11 cellular contexts compared by ENCODE assay signal in genomic region chr7:131284702-131285419, GRCh38. TPM values are rescaled to one million over a fixed set of nuclear protein-coding genes. Genes with fewer than 3 reads are reported as not detected.
DNase-seq lines count a peak whose midpoint lies in the region; ATAC-seq and TF ChIP-seq lines count a peak whose summit lies in the region.
"Had no signal": no experiment of that assay in that cellular context is flagged by ENCODE, and none has a peak within 500 bp of the region (broad histone marks: within the 10 kb centered on the region; RNA-seq: fewer than 3 reads in every experiment).

No MANE protein-coding gene starts in this region.

- ATAC-seq in activated CD8-positive, alpha-beta T cell treated with anti-CD3 and anti-CD28 coated beads, Interleukin-2, amount 10 ng/mL, durations not matched to agents 7 days and 5 days, result no peak

- peaks cover 6% of the 10 kb centered on the region for H3K9me3 Mint-ChIP-seq in activated CD8-positive, alpha-beta T cell treated with anti-CD3 and anti-CD28 coated beads, Interleukin-2, amount 10 ng/mL, durations not matched to agents 7 days and 5 days (ENCODE audit: insufficient read depth)

- H3K4me1 ChIP-seq in adrenal gland (replicated peaks in 1 of 2) (peaks cover 6 to 20% of the 10 kb centered on the region in 2 donors), prostate gland (replicated peaks) (peaks cover 21% of the 10 kb centered on the region)
- H3K4me1 ChIP-seq: spleen had no signal

- peak in 1 of 7 donors; percentile 62 for DNase-seq in adrenal gland
- DNase-seq in head of caudate nucleus, result peak in 25 of 42 donors; percentile 4 to 64 (median 37)
- DNase-seq in prostate gland (ENCODE audit: low spot score), result peak; percentile 94
- no peak for DNase-seq in NCI-H226
- no peak for DNase-seq in epidermal melanocyte (ENCODE audit: insufficient read length, low spot score)
- DNase-seq in activated CD8-positive, alpha-beta T cell treated with anti-CD3 and anti-CD28 coated beads, Interleukin-2, amount 10 ng/mL, durations not matched to agents 7 days and 5 days, result no peak
- DNase-seq in NCI-H748 treated with DMSO at 0.1 percent for 48 hours (lab: John Stamatoyannopoulos, UW), result no peak
- DNase-seq: activated T-cell treated with anti-CD3 and anti-CD28 coated beads, Interleukin-2, amount 50 U/mL, for 24 hours; CD4-positive, alpha-beta memory T cell; spleen had no signal

- H3K27ac ChIP-seq in C4-2B, result peak overlapping the region; percentile 70
- peak overlapping the region in 3 of 5 donors; percentile 12 to 60 (median 18) for H3K27ac ChIP-seq in adrenal gland
- peak overlapping the region; percentile 93 to 94 for H3K27ac ChIP-seq in prostate gland
- H3K27ac ChIP-seq: spleen had no signal

- POLR2A ChIA-PET in activated CD8-positive, alpha-beta T cell treated with anti-CD3 and anti-CD28 coated beads, Interleukin-2, amount 10 ng/mL, durations not matched to agents 7 days and 5 days (lab: Charles Lee), result no interaction called here

- no peaks in the 10 kb centered on the region for H3K27me3 Mint-ChIP-seq in activated CD8-positive, alpha-beta T cell treated with anti-CD3 and anti-CD28 coated beads, Interleukin-2, amount 10 ng/mL, durations not matched to agents 7 days and 5 days (ENCODE audit: low read depth)
- H3K27me3 Mint-ChIP-seq: activated T-cell treated with anti-CD3 and anti-CD28 coated beads, Interleukin-2, amount 50 U/mL, for 24 hours; CD4-positive, alpha-beta memory T cell had no signal

- intact Hi-C loops in adrenal gland (cut with DNase I), result no loop called here
- intact Hi-C loops in head of caudate nucleus (cut with DNase I), result no loop called here
- intact Hi-C loops in prostate gland (cut with DNase I), result loop anchor here (5.0 kb wide), 2 partner anchors 178 to 388 kb away; no protein-coding TSS in a partner anchor

- no peak overlapping the region for H3K4me3 Mint-ChIP-seq in activated CD8-positive, alpha-beta T cell treated with anti-CD3 and anti-CD28 coated beads, Interleukin-2, amount 10 ng/mL, durations not matched to agents 7 days and 5 days
- H3K4me3 Mint-ChIP-seq: activated T-cell treated with anti-CD3 and anti-CD28 coated beads, Interleukin-2, amount 50 U/mL, for 24 hours; CD4-positive, alpha-beta memory T cell had no signal

- 77 to 91% (median 81%) methylated on average over 13 of the region's 13 CpGs for WGBS in adrenal gland, 4 donors
- 27% methylated on average over 13 of the region's 13 CpGs for WGBS in prostate gland

- H3K27me3 ChIP-seq in adrenal gland (no peaks in the 10 kb centered on the region), prostate gland (replicated peaks; ENCODE audit: insufficient read depth) (no peaks in the 10 kb centered on the region)
- H3K27me3 ChIP-seq: spleen had no signal

- H3K36me3 ChIP-seq in adrenal gland (replicated peaks in 1 of 2), result no peaks in the 10 kb centered on the region
- H3K36me3 ChIP-seq in prostate gland, result no peaks in the 10 kb centered on the region
- H3K36me3 ChIP-seq: spleen had no signal

- CTCF ChIA-PET in activated CD8-positive, alpha-beta T cell treated with anti-CD3 and anti-CD28 coated beads, Interleukin-2, amount 10 ng/mL, durations not matched to agents 7 days and 5 days (lab: Charles Lee), result no interaction called here

- H3K27ac Mint-ChIP-seq in activated CD8-positive, alpha-beta T cell treated with anti-CD3 and anti-CD28 coated beads, Interleukin-2, amount 10 ng/mL, durations not matched to agents 7 days and 5 days, result no peak overlapping the region
- H3K27ac Mint-ChIP-seq: activated T-cell treated with anti-CD3 and anti-CD28 coated beads, Interleukin-2, amount 50 U/mL, for 24 hours; CD4-positive, alpha-beta memory T cell had no signal

- TF ChIP-seq POLR2A in adrenal gland (IDR thresholded peaks at IDR 0.05) (no peak), prostate gland (IDR thresholded peaks at IDR 0.05) (peak; percentile 17)

- H3K9me3 ChIP-seq in adrenal gland (replicated peaks in 1 of 3), result no peaks in the 10 kb centered on the region
- no peaks in the 10 kb centered on the region for H3K9me3 ChIP-seq in prostate gland

- H3K4me3 ChIP-seq in adrenal gland (no peak overlapping the region), prostate gland (no peak overlapping the region)
- H3K4me3 ChIP-seq: spleen had no signal

- H3K4me1 Mint-ChIP-seq in activated CD8-positive, alpha-beta T cell treated with anti-CD3 and anti-CD28 coated beads, Interleukin-2, amount 10 ng/mL, durations not matched to agents 7 days and 5 days (ENCODE audit: low read depth), result no peaks in the 10 kb centered on the region
- H3K4me1 Mint-ChIP-seq: CD4-positive, alpha-beta memory T cell had no signal

- no peak; the same call in 1 of the 2 replicates for TF ChIP-seq CTCF in C4-2B (conservative IDR thresholded peaks at IDR 0.05)
- no peak for TF ChIP-seq CTCF in adrenal gland (IDR thresholded peaks at IDR 0.05)
- TF ChIP-seq CTCF in prostate gland (IDR thresholded peaks at IDR 0.05), result peak in 2 of 4 experiments; percentile 8 to 13

- no peaks in the 10 kb centered on the region for H3K36me3 Mint-ChIP-seq in activated CD8-positive, alpha-beta T cell treated with anti-CD3 and anti-CD28 coated beads, Interleukin-2, amount 10 ng/mL, durations not matched to agents 7 days and 5 days (ENCODE audit: low read depth)
- H3K36me3 Mint-ChIP-seq: CD4-positive, alpha-beta memory T cell had no signal

RNA-seq across cellular contexts. Expression of gene MKLN1, which starts 42.8 kb away (rescaled TPM):
- 10 to 100 TPM; 38.0 to 81.2 (median 63.9) TPM for total RNA-seq in adrenal gland
- 10 to 100 TPM; 20.7 to 37.6 (median 25.5) TPM for polyA plus RNA-seq in adrenal gland
- total RNA-seq in prostate gland, result 10 to 100 TPM; 53.1 to 58.1 TPM
- total RNA-seq in activated CD8-positive, alpha-beta T cell treated with anti-CD3 and anti-CD28 coated beads, Interleukin-2, amount 10 ng/mL, durations not matched to agents 7 days and 5 days, result 10 to 100 TPM; 31.6 to 34.0 TPM

Comparison
In these comparisons a context has a peak if more than half of its experiments do, and no peak if none do; other contexts are left out.
1. H3K27ac ChIP-seq: peak in every context shown above with its lines; median percentile 94 in prostate gland; 70 in C4-2B; 18 in adrenal gland.
2. DNase-seq: peak in head of caudate nucleus (25 of 42) and prostate gland (single experiment); none in NCI-H226 (single experiment), epidermal melanocyte (single experiment), activated CD8-positive, alpha-beta T cell treated with anti-CD3 and anti-CD28 coated beads, Interleukin-2, amount 10 ng/mL, durations not matched to agents 7 days and 5 days (single experiment) and NCI-H748 treated with DMSO at 0.1 percent for 48 hours (single experiment).